ENCODE assay signal across 8 cellular contexts in genomic region chr10:7408494-7409044, GRCh38. TPM values are rescaled to one million over a fixed set of nuclear protein-coding genes. Genes with fewer than 3 reads are reported as not detected.
DNase-seq lines count a peak whose midpoint lies in the region; ATAC-seq, FAIRE-seq and TF ChIP-seq lines count a peak whose summit lies in the region.

No MANE protein-coding gene starts in this region.

- 0 out of 2 replicates have a peak, but pooled peaks cover 4% of the 10 kb centered on the region for H4K20me1 ChIP-seq in DOHH2 (ENCODE audit: control insufficient read depth, insufficient read depth, low read depth, low read length)
- no peaks in the 10 kb centered on the region for H4K20me1 ChIP-seq in mammary epithelial cell (ENCODE audit: insufficient read depth, low read length)

- dilution Hi-C loops in mammary epithelial cell (cut with HindIII; ENCODE audit: low sequenced_read_pairs) = no loop called here

- in situ Hi-C loops in mammary epithelial cell (cut with MboI; ENCODE audit: low sequenced_read_pairs in 2 of 2) = no loop called here

- WGBS in mammary epithelial cell (ENCODE audit: low coverage, missing lambda C conversion rate) = 3% methylated on average over 20 of the region's 52 CpGs

- H3K4me3 Mint-ChIP-seq in T-helper 2 cell treated with Interferon-gamma antibody and Interleukin-4, amounts not matched to agents 5 μg/mL and 100 μg/mL, for 36 hours = peak overlapping the region; percentile 97

- FAIRE-seq in H54 (lab: Jason Lieb, UNC) = no peak

- peak overlapping the region; percentile 79 for H3K27ac Mint-ChIP-seq in T-helper 2 cell treated with Interferon-gamma antibody and Interleukin-4, amounts not matched to agents 5 μg/mL and 100 μg/mL, for 36 hours

- H3K9me3 ChIP-seq in DOHH2 (ENCODE audit: control insufficient read depth, insufficient read depth, low read length) (no peaks in the 10 kb centered on the region), mammary epithelial cell (replicated peaks; ENCODE audit: insufficient read depth, low read length) (peaks cover 6% of the 10 kb centered on the region)

- no peaks in the 10 kb centered on the region for H3K9me3 Mint-ChIP-seq in T-helper 2 cell treated with Interferon-gamma antibody and Interleukin-4, amounts not matched to agents 5 μg/mL and 100 μg/mL, for 36 hours

- peaks cover 28% of the 10 kb centered on the region for H3K27me3 Mint-ChIP-seq in T-helper 2 cell treated with Interferon-gamma antibody and Interleukin-4, amounts not matched to agents 5 μg/mL and 100 μg/mL, for 36 hours (ENCODE audit: low read depth)

- peaks cover 30% of the 10 kb centered on the region for H3K4me1 ChIP-seq in DOHH2 (ENCODE audit: control insufficient read depth, low read length)
- H3K4me1 ChIP-seq in mammary epithelial cell (ENCODE audit: insufficient read depth, low read length) = peaks cover 29% of the 10 kb centered on the region

- DNase-seq in T-helper 2 cell treated with Interferon-gamma antibody and Interleukin-4, amounts not matched to agents 5 μg/mL and 100 μg/mL, for 36 hours (ENCODE audit: low spot score) = peak; percentile 56
- DNase-seq in mammary epithelial cell (peak; percentile 39), kidney epithelial cell (ENCODE audit: low read depth) (no peak), H54 (ENCODE audit: insufficient read length, low spot score) (no peak), putamen (ENCODE audit: low spot score) (no peak)
- peak; percentile 23 to 48 for DNase-seq in stimulated activated CD4-positive, alpha-beta T cell treated with anti-CD3 and anti-CD28 coated beads, Interleukin-1b, Interleukin-23, amount 100 ng/mL, for 4 hours (ENCODE audit: low read depth in 2 of 2)

- no peaks in the 10 kb centered on the region for H3K9me2 ChIP-seq in DOHH2 (replicated peaks; ENCODE audit: control insufficient read depth, low read length)

- H3K9ac ChIP-seq in mammary epithelial cell (ENCODE audit: insufficient read depth, low read length) = no peak overlapping the region

- H3K27me3 ChIP-seq in DOHH2 (ENCODE audit: control insufficient read depth, low read length) (peaks cover 26% of the 10 kb centered on the region), mammary epithelial cell (ENCODE audit: insufficient read depth, low read length) (peaks cover 50% of the 10 kb centered on the region), kidney epithelial cell (ENCODE audit: control insufficient read depth, insufficient read depth, low read length) (peaks cover 45% of the 10 kb centered on the region)

- TF ChIP-seq CTCF in DOHH2 (IDR thresholded peaks at IDR 0.05; ENCODE audit: low read depth, low read length, poor library complexity, severe bottlenecking) (peak; percentile 54), mammary epithelial cell (conservative IDR thresholded peaks at IDR 0.05 in 1 of 2, IDR thresholded peaks at IDR 0.05 in 1 of 2; ENCODE audit: extremely low read depth in 1 of 2, insufficient read depth in 1 of 2, low read depth in 1 of 2, low read length in 2 of 2) (peak in 1 of 2 donors; percentile 56), kidney epithelial cell (IDR thresholded peaks at IDR 0.05; ENCODE audit: insufficient read depth, low read length, poor library complexity, severe bottlenecking) (peak; percentile 64)

- H3F3A ChIP-seq in DOHH2 (ENCODE audit: control insufficient read depth, insufficient read depth) = peaks cover 5% of the 10 kb centered on the region; the same call in 1 of the 2 replicates

- peaks cover 11% of the 10 kb centered on the region for H3K36me3 Mint-ChIP-seq in T-helper 2 cell treated with Interferon-gamma antibody and Interleukin-4, amounts not matched to agents 5 μg/mL and 100 μg/mL, for 36 hours (ENCODE audit: low read depth)

- H2AFZ ChIP-seq in mammary epithelial cell (ENCODE audit: low read depth, low read length) = peak overlapping the region; percentile 44

- TF ChIP-seq POLR2A in H54 (IDR thresholded peaks at IDR 0.05; ENCODE audit: low read depth, low read length) = no peak

- H3K4me1 Mint-ChIP-seq in T-helper 2 cell treated with Interferon-gamma antibody and Interleukin-4, amounts not matched to agents 5 μg/mL and 100 μg/mL, for 36 hours (ENCODE audit: low read depth) = peaks cover 34% of the 10 kb centered on the region

- BruUV-seq in mammary epithelial cell (replicated peaks; lab: Mats Ljungman, UMichigan) = no TSS peak

- H3K36me3 ChIP-seq in DOHH2 (ENCODE audit: control insufficient read depth, low read length) = no peaks in the 10 kb centered on the region
- no peaks in the 10 kb centered on the region for H3K36me3 ChIP-seq in mammary epithelial cell (ENCODE audit: insufficient read depth, low read length)
- H3K36me3 ChIP-seq in kidney epithelial cell (ENCODE audit: control insufficient read depth, insufficient read depth, low read length) = no peaks in the 10 kb centered on the region

- H3K27ac ChIP-seq in DOHH2 (ENCODE audit: low read depth, low read length) = no peak overlapping the region
- no peak overlapping the region for H3K27ac ChIP-seq in mammary epithelial cell (ENCODE audit: insufficient read depth, low read depth, low read length)

- intact Hi-C loops in mammary epithelial cell (cut with micrococcal nuclease) = loop anchor here (1.0 kb wide), 3 partner anchors 148 to 488 kb away; no protein-coding TSS in a partner anchor

- H3K4me3 ChIP-seq in DOHH2 (ENCODE audit: low read length) (peak overlapping the region; percentile 93), mammary epithelial cell (replicated peaks in 1 of 3; ENCODE audit: insufficient read depth in 1 of 3, low read depth in 2 of 3, low read length in 3 of 3) (peak overlapping the region in 2 of 3 experiments; percentile 31 to 32), kidney epithelial cell (ENCODE audit: low read depth, low read length) (peak overlapping the region; percentile 60)

- H3K4me2 ChIP-seq in DOHH2 (ENCODE audit: low read length) (peak overlapping the region; percentile 100), mammary epithelial cell (ENCODE audit: insufficient read depth, low read depth, low read length) (peak overlapping the region; percentile 78)

- CTCF ChIA-PET in mammary epithelial cell (lab: Charles Lee; ENCODE audit: low non-redundant PET) = interaction anchor here (0.6 to 0.8 kb wide), 2 partner anchors 489 to 687 kb away, joined by 4 to 10 read pairs; no protein-coding TSS in a partner anchor

- peak; percentile 34 for ATAC-seq in HG02852 (IDR thresholded peaks at IDR 0.05; ENCODE audit: unreplicated experiment)

- H3K79me2 ChIP-seq in DOHH2 (ENCODE audit: control insufficient read depth, low read length) = peaks cover 71% of the 10 kb centered on the region
- no peaks in the 10 kb centered on the region for H3K79me2 ChIP-seq in mammary epithelial cell (ENCODE audit: insufficient read depth, low read length)

RNA-seq across cellular contexts. Expression of gene SFMBT2, which starts 2.3 kb away (rescaled TPM):
- total RNA-seq in mammary epithelial cell (1 to 10 TPM; 1.5 to 2.2 TPM), kidney epithelial cell (3.0 and 3.1 TPM in 2 replicates)
- 0.09 TPM for polyA plus RNA-seq in mammary epithelial cell
- not detected for polyA minus RNA-seq in mammary epithelial cell

Comparison
In these comparisons a context has a peak if more than half of its experiments do, and no peak if none do; other contexts are left out.
1. H3K4me3 ChIP-seq: peak in every context shown above with its lines; median percentile 93 in DOHH2; 60 in kidney epithelial cell; 32 in mammary epithelial cell.
2. DNase-seq: peak in T-helper 2 cell treated with Interferon-gamma antibody and Interleukin-4, amounts not matched to agents 5 μg/mL and 100 μg/mL, for 36 hours (single experiment), mammary epithelial cell (single experiment) and stimulated activated CD4-positive, alpha-beta T cell treated with anti-CD3 and anti-CD28 coated beads, Interleukin-1b, Interleukin-23, amount 100 ng/mL, for 4 hours (2 of 2); none in kidney epithelial cell (single experiment), H54 (single experiment) and putamen (single experiment).